11 cellular contexts compared by ENCODE assay signal in the genomic region with DNA sequence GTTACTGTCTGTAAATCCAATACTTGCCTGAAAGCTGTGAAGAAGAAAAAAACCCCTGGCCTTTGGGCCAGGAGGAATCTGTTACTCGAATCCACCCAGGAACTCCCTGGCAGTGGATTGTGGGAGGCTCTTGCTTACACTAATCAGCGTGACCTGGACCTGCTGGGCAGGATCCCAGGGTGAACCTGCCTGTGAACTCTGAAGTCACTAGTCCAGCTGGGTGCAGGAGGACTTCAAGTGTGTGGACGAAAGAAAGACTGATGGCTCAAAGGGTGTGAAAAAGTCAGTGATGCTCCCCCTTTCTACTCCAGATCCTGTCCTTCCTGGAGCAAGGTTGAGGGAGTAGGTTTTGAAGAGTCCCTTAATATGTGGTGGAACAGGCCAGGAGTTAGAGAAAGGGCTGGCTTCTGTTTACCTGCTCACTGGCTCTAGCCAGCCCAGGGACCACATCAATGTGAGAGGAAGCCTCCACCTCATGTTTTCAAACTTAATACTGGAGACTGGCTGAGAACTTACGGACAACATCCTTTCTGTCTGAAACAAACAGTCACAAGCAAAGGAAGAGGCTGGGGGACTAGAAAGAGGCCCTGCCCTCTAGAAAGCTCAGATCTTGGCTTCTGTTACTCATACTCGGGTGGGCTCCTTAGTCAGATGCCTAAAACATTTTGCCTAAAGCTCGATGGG. TPM values are rescaled to one million over a fixed set of nuclear protein-coding genes. Genes with fewer than 3 reads are reported as not detected.
DNase-seq lines count a peak whose midpoint lies in the region; ATAC-seq and TF ChIP-seq lines count a peak whose summit lies in the region.
"Had no signal": no experiment of that assay in that cellular context is flagged by ENCODE, and none has a peak within 500 bp of the region (broad histone marks: within the 10 kb centered on the region; RNA-seq: fewer than 3 reads in every experiment).

No MANE protein-coding gene starts in this region.

- H3K27ac ChIP-seq in breast epithelium (peak overlapping the region; percentile 46 to 50), adrenal gland (peak overlapping the region in 3 of 5 donors; percentile 13 to 31 (median 17)), mucosa of rectum (ENCODE audit: low read depth in 2 of 2, low read length in 2 of 2) (peak overlapping the region; percentile 59 to 71), upper lobe of right lung (peak overlapping the region; percentile 63)
- H3K27ac ChIP-seq: HL-60 had no signal

- H3K36me3 ChIP-seq in breast epithelium (peaks cover 8% of the 10 kb centered on the region), adrenal gland (replicated peaks in 1 of 2) (peaks cover 0 to 90% of the 10 kb centered on the region in 2 donors), mucosa of rectum (ENCODE audit: control insufficient read depth in 2 of 2, insufficient read depth in 2 of 2, low read length in 2 of 2) (peaks cover 77 to 82% of the 10 kb centered on the region in 2 donors), upper lobe of right lung (peaks cover 92% of the 10 kb centered on the region)

- peak in 1 of 2 donors; percentile 19 for DNase-seq in breast epithelium (ENCODE audit: low spot score in 2 of 2)
- DNase-seq in MCF 10A (ENCODE audit: unreplicated experiment), result no peak
- peak in 2 of 7 donors; percentile 34 to 55 for DNase-seq in adrenal gland
- DNase-seq in upper lobe of right lung, result no peak
- no peak for DNase-seq in NCI-H526 (lab: John Stamatoyannopoulos, UW)
- no peak for DNase-seq in NCI-H748 treated with DMSO at 0.1 percent for 48 hours (lab: John Stamatoyannopoulos, UW)
- DNase-seq: heart right ventricle, NCI-H1417 treated with DMSO at 0.1 percent for 48 hours had no signal

- no peak overlapping the region for H3K4me3 Mint-ChIP-seq in MCF 10A (ENCODE audit: unreplicated experiment)

- H3K27me3 ChIP-seq in breast epithelium, result no peaks in the 10 kb centered on the region
- no peaks in the 10 kb centered on the region for H3K27me3 ChIP-seq in adrenal gland
- H3K27me3 ChIP-seq in mucosa of rectum (ENCODE audit: control insufficient read depth in 2 of 2, insufficient read depth in 2 of 2, low read length in 2 of 2), result no peaks in the 10 kb centered on the region
- H3K27me3 ChIP-seq in upper lobe of right lung, result no peaks in the 10 kb centered on the region
- H3K27me3 ChIP-seq: heart right ventricle had no signal

- H3K9me3 ChIP-seq in breast epithelium (no peaks in the 10 kb centered on the region), adrenal gland (replicated peaks in 1 of 3) (no peaks in the 10 kb centered on the region), mucosa of rectum (ENCODE audit: control insufficient read depth in 2 of 2, low read length in 2 of 2) (no peaks in the 10 kb centered on the region), upper lobe of right lung (no peaks in the 10 kb centered on the region)
- H3K9me3 ChIP-seq: heart right ventricle had no signal

- BruUV-seq in MCF 10A (replicated peaks; lab: Mats Ljungman, UMichigan), result no TSS peak

- POLR2A ChIA-PET in MCF 10A (lab: Yijun Ruan, JAX), result interaction anchor here (1.0 to 5.1 kb wide), 9 partner anchors 8 to 60 kb away, joined by 3 to 43 read pairs (median 7); a partner anchor contains a TSS

- H3K4me1 ChIP-seq in breast epithelium (peaks cover 0 to 4% of the 10 kb centered on the region in 2 donors), adrenal gland (replicated peaks in 1 of 2) (peaks cover 0 to 11% of the 10 kb centered on the region in 2 donors), mucosa of rectum (ENCODE audit: control insufficient read depth in 2 of 2, insufficient read depth in 2 of 2, low read length in 2 of 2) (peaks cover 0 to 8% of the 10 kb centered on the region in 2 donors), upper lobe of right lung (peaks cover 5% of the 10 kb centered on the region)

- H3K4me3 ChIP-seq in breast epithelium (no peak overlapping the region), adrenal gland (no peak overlapping the region), mucosa of rectum (ENCODE audit: low read length in 2 of 2) (no peak overlapping the region), upper lobe of right lung (no peak overlapping the region)
- H3K4me3 ChIP-seq: heart right ventricle had no signal

- no peak overlapping the region for H3K9ac ChIP-seq in mucosa of rectum (ENCODE audit: low read depth in 1 of 2, low read length in 2 of 2)

- peaks cover 11% of the 10 kb centered on the region for H3K4me1 Mint-ChIP-seq in MCF 10A (ENCODE audit: insufficient read depth, unreplicated experiment)

- no peak for TF ChIP-seq CTCF in breast epithelium (IDR thresholded peaks at IDR 0.05)
- TF ChIP-seq CTCF in MCF 10A (IDR thresholded peaks at IDR 0.05; ENCODE audit: unreplicated experiment), result no peak
- TF ChIP-seq CTCF in adrenal gland (IDR thresholded peaks at IDR 0.05), result no peak
- TF ChIP-seq CTCF in upper lobe of right lung (IDR thresholded peaks at IDR 0.05), result no peak

- no peaks in the 10 kb centered on the region for H3K9me3 Mint-ChIP-seq in MCF 10A (ENCODE audit: unreplicated experiment)

- CTCF ChIA-PET in MCF 10A (lab: Yijun Ruan, JAX), result interaction anchor here (0.8 to 1.9 kb wide), 3 partner anchors 11 to 171 kb away, joined by 3 to 4 read pairs (median 3); a partner anchor contains a TSS

- H3K27ac Mint-ChIP-seq in MCF 10A (ENCODE audit: low read depth, unreplicated experiment), result no peak overlapping the region

- peaks cover 89% of the 10 kb centered on the region for H3K36me3 Mint-ChIP-seq in MCF 10A (ENCODE audit: insufficient read depth, unreplicated experiment)

- 70 to 77% (median 74%) methylated on average over 5 to 6 of the region's 6 CpGs for WGBS in adrenal gland, 4 donors

- no peak for TF ChIP-seq POLR2A in breast epithelium (IDR thresholded peaks at IDR 0.05)
- TF ChIP-seq POLR2A in adrenal gland (IDR thresholded peaks at IDR 0.05), result no peak

- no peaks in the 10 kb centered on the region for H3K27me3 Mint-ChIP-seq in MCF 10A (ENCODE audit: insufficient read depth, unreplicated experiment)

- intact Hi-C loops in breast epithelium (cut with DNase I; ENCODE audit: low total_unique reads) (loop anchor here (10.0 kb wide), 1 partner anchor 64 kb away; a partner anchor contains a TSS), MCF 10A (cut with micrococcal nuclease) (no loop called here), adrenal gland (cut with DNase I) (loop anchor here (10.0 kb wide), 2 partner anchors 56 to 64 kb away; a partner anchor contains a TSS), upper lobe of right lung (cut with DNase I) (no loop called here)

- no peak for ATAC-seq in upper lobe of right lung
- no peak for ATAC-seq in HG02938 (IDR thresholded peaks at IDR 0.05; ENCODE audit: unreplicated experiment)

RNA-seq across cellular contexts. Expression of a gene that starts 13.5 kb away (rescaled TPM):
- total RNA-seq in breast epithelium (100 to 1,000 TPM in 1 of 3 donors, 10 to 100 TPM in 2; 43.3 to 109 (median 72.5) TPM), MCF 10A (2022) (0.25 and 0.93 TPM in 2 replicates), adrenal gland (100 to 1,000 TPM in 3 of 8 donors, 10 to 100 TPM in 5; 13.7 to 161 (median 80.6) TPM), upper lobe of right lung (56.4 TPM)
- 10 to 100 TPM; 12.1 to 22.8 (median 12.8) TPM for polyA plus RNA-seq in adrenal gland

Comparison
In these comparisons a context has a peak if more than half of its experiments do, and no peak if none do; other contexts are left out.
1. intact Hi-C loops: an anchor here in breast epithelium (10.0 kb wide) and adrenal gland (10.0 kb wide); none called in MCF 10A and upper lobe of right lung.